ENCODE assay signal across 16 cellular contexts in genomic region chr5:149153193-149153750, GRCh38. TPM values are rescaled to one million over a fixed set of nuclear protein-coding genes. Genes with fewer than 3 reads are reported as not detected.
A peak's percentile ranks its signal among the peaks of the same experiment; 100 is the strongest.
DNase-seq lines count a peak whose midpoint lies in the region; ATAC-seq and TF ChIP-seq lines count a peak whose summit lies in the region.
"Had no signal": no experiment of that assay in that cellular context is flagged by ENCODE, and none has a peak within 500 bp of the region (broad histone marks: within the 10 kb centered on the region; RNA-seq: fewer than 3 reads in every experiment).

No MANE protein-coding gene starts in this region.

- H3K9me3 ChIP-seq in heart left ventricle = no peaks in the 10 kb centered on the region
- H3K9me3 ChIP-seq in right lobe of liver = no peaks in the 10 kb centered on the region
- no peaks in the 10 kb centered on the region for H3K9me3 ChIP-seq in vagina

- no peak for TF ChIP-seq POLR2A in heart left ventricle (IDR thresholded peaks at IDR 0.05)
- no peak for TF ChIP-seq POLR2A in right lobe of liver (IDR thresholded peaks at IDR 0.05)
- no peak for TF ChIP-seq POLR2A in vagina (IDR thresholded peaks at IDR 0.05)

- WGBS in heart left ventricle, 4 donors = 69 to 81% (median 78%) methylated on average over 4 of the region's 4 CpGs
- WGBS in right lobe of liver (ENCODE audit: insufficient coverage, low coverage, low lambda C conversion rate, missing lambda C conversion rate) = 65% methylated on average over 4 of the region's 4 CpGs

- H3K27ac ChIP-seq in heart left ventricle = peak overlapping the region; percentile 77 to 96 (median 87)
- peak overlapping the region; percentile 81 for H3K27ac ChIP-seq in VCaP
- peak overlapping the region; percentile 82 to 90 (median 83) for H3K27ac ChIP-seq in right lobe of liver
- H3K27ac ChIP-seq in vagina = peak overlapping the region; percentile 14

- H3K36me3 ChIP-seq in heart left ventricle (no peaks in the 10 kb centered on the region), right lobe of liver (no peaks in the 10 kb centered on the region), vagina (no peaks in the 10 kb centered on the region)

- no peaks in the 10 kb centered on the region for H3K4me1 Mint-ChIP-seq in stimulated activated memory B cell treated with anti-CD40 and anti-IgM and Interleukin-4, amounts not matched to agents 10 μg/mL and 1 μg/mL and 100 μg/mL, for 72 hours
- H3K4me1 Mint-ChIP-seq: activated naive CD4-positive, alpha-beta T cell treated with anti-CD3 and anti-CD28 coated beads, Interleukin-2, amount 10 ng/mL, durations not matched to agents 7 days and 5 days had no signal

- intact Hi-C loops in heart left ventricle (cut with DNase I) = loop anchor here in 2 of 10 donors (5.0 kb wide), 2 partner anchors 39 to 64 kb away; no protein-coding TSS in a partner anchor
- intact Hi-C loops in cardiac septum (cut with DNase I) = no loop called here
- intact Hi-C loops in right lobe of liver (cut with DNase I) = no loop called here
- intact Hi-C loops in vagina (cut with DNase I) = no loop called here

- no peak for DNase-seq in heart left ventricle
- no peak for DNase-seq in cardiac septum (ENCODE audit: low spot score)
- DNase-seq in right lobe of liver = no peak
- DNase-seq in vagina (ENCODE audit: extremely low spot score in 2 of 2) = no peak
- DNase-seq in COLO668 (lab: John Stamatoyannopoulos, UW; ENCODE audit: unreplicated experiment) = no peak
- DNase-seq: activated CD4-positive, CD25-positive, alpha-beta regulatory T cell; activated naive CD4-positive, alpha-beta T cell treated with anti-CD3 and anti-CD28 coated beads, Interleukin-2, amount 10 ng/mL, durations not matched to agents 7 days and 5 days; DND-41; hippocampal formation; NCI-H2029 treated with DMSO at 0.1 percent for 48 hours had no signal

- peaks cover 12 to 100% (median 90%) of the 10 kb centered on the region in 12 donors for H3K4me1 ChIP-seq in heart left ventricle
- H3K4me1 ChIP-seq in right lobe of liver = peaks cover 0 to 94% (median 44%) of the 10 kb centered on the region in 4 donors
- H3K4me1 ChIP-seq in vagina = peaks cover 7% of the 10 kb centered on the region

- H3K9me3 Mint-ChIP-seq in stimulated activated memory B cell treated with anti-CD40 and anti-IgM and Interleukin-4, amounts not matched to agents 10 μg/mL and 1 μg/mL and 100 μg/mL, for 72 hours = no peaks in the 10 kb centered on the region
- H3K9me3 Mint-ChIP-seq: activated naive CD4-positive, alpha-beta T cell treated with anti-CD3 and anti-CD28 coated beads, Interleukin-2, amount 10 ng/mL, durations not matched to agents 7 days and 5 days; neural crest cell had no signal

- ATAC-seq in heart left ventricle (no peak), right lobe of liver (no peak), GM21529 (IDR thresholded peaks at IDR 0.05; ENCODE audit: unreplicated experiment) (no peak)
- ATAC-seq in stimulated activated memory B cell treated with anti-CD40 and anti-IgM and Interleukin-4, amounts not matched to agents 10 μg/mL and 1 μg/mL and 100 μg/mL, for 72 hours = no peak
- ATAC-seq: HCT116 had no signal

- no peak for TF ChIP-seq CTCF in heart left ventricle (IDR thresholded peaks at IDR 0.05)
- TF ChIP-seq CTCF in VCaP (conservative IDR thresholded peaks at IDR 0.05) = no peak
- no peak for TF ChIP-seq CTCF in right lobe of liver (IDR thresholded peaks at IDR 0.05)
- TF ChIP-seq CTCF in vagina (IDR thresholded peaks at IDR 0.05) = no peak

- no peak overlapping the region for H3K4me3 Mint-ChIP-seq in stimulated activated memory B cell treated with anti-CD40 and anti-IgM and Interleukin-4, amounts not matched to agents 10 μg/mL and 1 μg/mL and 100 μg/mL, for 72 hours
- H3K4me3 Mint-ChIP-seq: activated naive CD4-positive, alpha-beta T cell treated with anti-CD3 and anti-CD28 coated beads, Interleukin-2, amount 10 ng/mL, durations not matched to agents 7 days and 5 days; neural crest cell had no signal

- H3K27me3 ChIP-seq in heart left ventricle (no peaks in the 10 kb centered on the region), right lobe of liver (no peaks in the 10 kb centered on the region), vagina (no peaks in the 10 kb centered on the region)

- H3K27ac Mint-ChIP-seq in stimulated activated memory B cell treated with anti-CD40 and anti-IgM and Interleukin-4, amounts not matched to agents 10 μg/mL and 1 μg/mL and 100 μg/mL, for 72 hours = no peak overlapping the region
- H3K27ac Mint-ChIP-seq: activated naive CD4-positive, alpha-beta T cell treated with anti-CD3 and anti-CD28 coated beads, Interleukin-2, amount 10 ng/mL, durations not matched to agents 7 days and 5 days had no signal

- no peaks in the 10 kb centered on the region for H3K36me3 Mint-ChIP-seq in stimulated activated memory B cell treated with anti-CD40 and anti-IgM and Interleukin-4, amounts not matched to agents 10 μg/mL and 1 μg/mL and 100 μg/mL, for 72 hours
- H3K36me3 Mint-ChIP-seq: activated naive CD4-positive, alpha-beta T cell treated with anti-CD3 and anti-CD28 coated beads, Interleukin-2, amount 10 ng/mL, durations not matched to agents 7 days and 5 days had no signal

- H3K27me3 Mint-ChIP-seq in stimulated activated memory B cell treated with anti-CD40 and anti-IgM and Interleukin-4, amounts not matched to agents 10 μg/mL and 1 μg/mL and 100 μg/mL, for 72 hours = no peaks in the 10 kb centered on the region

- no peak overlapping the region for H3K4me3 ChIP-seq in heart left ventricle
- H3K4me3 ChIP-seq in right lobe of liver = no peak overlapping the region
- no peak overlapping the region for H3K4me3 ChIP-seq in vagina
- H3K4me3 ChIP-seq: smooth muscle cell had no signal

RNA-seq across cellular contexts. Expression of gene ABLIM3, which starts 12.0 kb away (rescaled TPM):
- total RNA-seq in heart left ventricle (100 to 1,000 TPM in 4 of 9 donors, 10 to 100 TPM in 5; 70.0 to 175 (median 97.8) TPM), cardiac septum (118 TPM), right lobe of liver (100 to 1,000 TPM in 4 of 6 experiments, 10 to 100 TPM in 2; 85.8 to 180 (median 125) TPM), vagina (50.8 TPM)
- 100 to 1,000 TPM in 1 of 2 donors, 10 to 100 TPM in 1; 43.2 to 103 TPM for polyA plus RNA-seq in heart left ventricle

Comparison
In these comparisons a context has a peak if more than half of its experiments do, and no peak if none do; other contexts are left out.
1. H3K27ac ChIP-seq: peak in every context shown above with its lines; median percentile 87 in heart left ventricle; 83 in right lobe of liver; 81 in VCaP; 14 in vagina.